In the genomic region with DNA sequence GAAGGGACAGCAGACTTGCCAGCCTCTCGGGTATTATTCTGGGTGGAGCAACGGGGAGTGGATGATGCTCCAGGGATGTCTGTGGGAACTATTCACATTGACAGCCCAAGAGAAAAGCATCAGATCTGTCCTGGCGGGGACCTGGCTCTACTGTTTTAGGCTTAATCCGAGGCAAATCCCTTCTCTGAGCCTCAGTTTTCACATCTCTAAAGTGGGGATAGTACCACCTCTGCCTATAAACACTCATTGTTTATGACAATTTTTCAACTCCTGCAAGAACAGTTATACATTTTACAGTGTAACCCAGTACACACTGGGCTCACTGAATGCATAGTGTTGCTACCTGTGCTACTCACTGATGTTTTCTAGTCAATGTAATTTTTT, we compare ENCODE assay signal across 21 cellular contexts. TPM values are rescaled to one million over a fixed set of nuclear protein-coding genes. Genes with fewer than 3 reads are reported as not detected.
A peak's percentile ranks its signal among the peaks of the same experiment; 100 is the strongest.
DNase-seq lines count a peak whose midpoint lies in the region; ATAC-seq and TF ChIP-seq lines count a peak whose summit lies in the region.
"Had no signal": no experiment of that assay in that cellular context is flagged by ENCODE, and none has a peak within 500 bp of the region (broad histone marks: within the 10 kb centered on the region; RNA-seq: fewer than 3 reads in every experiment).

No MANE protein-coding gene starts in this region.

- ATAC-seq in HCT116 (no peak), esophagus mucosa (peak; percentile 18), sciatic nerve (peak; percentile 7)
- ATAC-seq in activated T-helper 17 cell treated with anti-CD3 and anti-CD28 coated beads, Interleukin-2, amount 50 U/mL, for 72 hours (replicated peaks): no peak
- ATAC-seq: psoas muscle had no signal

- no peaks in the 10 kb centered on the region for H3K9me3 ChIP-seq in HCT116 (ENCODE audit: control insufficient read depth in 1 of 2, insufficient read depth in 1 of 2, low read depth in 1 of 2, low read length in 2 of 2)
- H3K9me3 ChIP-seq: psoas muscle, thyroid gland had no signal

- no peak for TF ChIP-seq RAD21 in HCT116 (IDR thresholded peaks at IDR 0.05; ENCODE audit: low read depth)

- H3K4me2 ChIP-seq in HCT116 (ENCODE audit: low read length): peak overlapping the region; percentile 69

- peaks cover 7% of the 10 kb centered on the region for H3K4me1 Mint-ChIP-seq in activated T-helper 17 cell treated with anti-CD3 and anti-CD28 coated beads, Interleukin-2, amount 50 U/mL, for 72 hours

- no peak overlapping the region for H3K4me3 Mint-ChIP-seq in activated T-helper 17 cell treated with anti-CD3 and anti-CD28 coated beads, Interleukin-2, amount 50 U/mL, for 72 hours
- H3K4me3 Mint-ChIP-seq: activated B cell treated with CpG ODN at 0.5 μM for 24 hours; activated naive CD8-positive, alpha-beta T cell treated with anti-CD3 and anti-CD28 coated beads for 36 hours; CD4-positive, alpha-beta T cell; IgD-negative memory B cell had no signal

- no peaks in the 10 kb centered on the region for H3K9me2 ChIP-seq in HCT116 (ENCODE audit: insufficient read depth)

- POLR2A ChIA-PET in HCT116 (lab: Charles Lee): interaction anchor here (2.3 kb wide), 1 partner anchor 9 kb away, joined by 8 read pairs; the partner anchor contains the start of gene PDIA5

- RAD21 ChIA-PET in HCT116 (lab: Charles Lee; ENCODE audit: low non-redundant PET in 1 of 2, low total read pairs in 2 of 2, uncharacterized antibody in 2 of 2, unreplicated experiment in 2 of 2): interaction anchor here in 1 of 2 experiments (1.0 kb wide), 1 partner anchor 9 kb away, joined by 3 read pairs; the partner anchor contains the start of gene PDIA5

- H3K27me3 Mint-ChIP-seq in activated T-helper 17 cell treated with anti-CD3 and anti-CD28 coated beads, Interleukin-2, amount 50 U/mL, for 72 hours: no peaks in the 10 kb centered on the region
- H3K27me3 Mint-ChIP-seq: activated B cell treated with CpG ODN at 0.5 μM for 24 hours; activated naive CD8-positive, alpha-beta T cell treated with anti-CD3 and anti-CD28 coated beads for 36 hours; CD4-positive, alpha-beta T cell; IgD-negative memory B cell had no signal

- H3K36me3 ChIP-seq in HCT116 (ENCODE audit: control insufficient read depth in 1 of 2, insufficient read depth in 2 of 2, low read length in 2 of 2): no peaks in the 10 kb centered on the region
- H3K36me3 ChIP-seq: thyroid gland had no signal

- H3K9ac ChIP-seq in HCT116 (ENCODE audit: low read length): no peak overlapping the region

- peak overlapping the region; percentile 31 for H3K27ac Mint-ChIP-seq in activated T-helper 17 cell treated with anti-CD3 and anti-CD28 coated beads, Interleukin-2, amount 50 U/mL, for 72 hours
- H3K27ac Mint-ChIP-seq: activated B cell treated with CpG ODN at 0.5 μM for 24 hours; activated naive CD8-positive, alpha-beta T cell treated with anti-CD3 and anti-CD28 coated beads for 36 hours; CD4-positive, alpha-beta T cell; IgD-negative memory B cell had no signal

- CTCF ChIA-PET in HCT116 (lab: Charles Lee): interaction anchor here (1.1 kb wide), 1 partner anchor 8 kb away, joined by 3 read pairs; no protein-coding TSS in a partner anchor

- H3K27ac ChIP-seq in HCT116 (ENCODE audit: low read depth, low read length): no peak overlapping the region
- H3K27ac ChIP-seq: psoas muscle had no signal

- no peak for TF ChIP-seq CTCF in HCT116 (IDR thresholded peaks at IDR 0.05 in 2 of 3, conservative IDR thresholded peaks at IDR 0.05 in 1 of 3; ENCODE audit: borderline replicate concordance in 1 of 3, insufficient read depth in 1 of 3, low read depth in 2 of 3, low read length in 2 of 3)

- no peak overlapping the region for H2AFZ ChIP-seq in HCT116 (ENCODE audit: low read depth, low read length, poor library complexity, severe bottlenecking)

- no peaks in the 10 kb centered on the region for H3K27me3 ChIP-seq in HCT116 (ENCODE audit: insufficient read depth, low read length)
- H3K27me3 ChIP-seq: thyroid gland had no signal

- BruUV-seq in HCT116 (replicated peaks; lab: Mats Ljungman, UMichigan): no TSS peak

- in situ Hi-C loops in ACHN (cut with HindIII; ENCODE audit: low pct_ligation_motif_present, low pct_unique_long_range_greater_than_20kb, low sequenced_read_pairs): no loop called here

- peaks cover 15% of the 10 kb centered on the region; the same call in 1 of the 2 replicates for H4K20me1 ChIP-seq in HCT116 (ENCODE audit: insufficient read depth)

- no peak overlapping the region for H3K4me3 ChIP-seq in HCT116 (replicated peaks in 1 of 2; ENCODE audit: low read depth in 1 of 2, low read length in 2 of 2)
- H3K4me3 ChIP-seq: psoas muscle, thyroid gland had no signal

- no peak for DNase-seq in HCT116 (ENCODE audit: low read depth, low spot score)
- no peak for DNase-seq in sciatic nerve (ENCODE audit: low spot score)
- no peak for DNase-seq in HuH-7 (ENCODE audit: low spot score)
- no peak for DNase-seq in LoVo (ENCODE audit: low spot score)
- DNase-seq in ACHN: no peak
- DNase-seq: activated B cell treated with CpG ODN at 0.5 μM for 24 hours; activated CD4-positive, alpha-beta T cell treated with anti-CD3 and anti-CD28 coated beads, Interleukin-2, amount 50 U/mL, for 48 hours; activated CD8-positive, alpha-beta memory T cell treated with anti-CD3 and anti-CD28 coated beads, Interleukin-2, amount 50 U/mL, for 4 hours; activated naive CD8-positive, alpha-beta T cell treated with anti-CD3 and anti-CD28 coated beads for 36 hours; effector memory CD4-positive, alpha-beta T cell; kidney glomerular epithelial cell; psoas muscle; stimulated activated CD4-positive, alpha-beta T cell treated with anti-CD3 and anti-CD28 coated beads, Interleukin-4, amount 100 ng/mL, for 1 hour; stimulated activated naive CD4-positive, alpha-beta T cell; T-helper 9 cell had no signal

- H3K36me3 Mint-ChIP-seq in activated T-helper 17 cell treated with anti-CD3 and anti-CD28 coated beads, Interleukin-2, amount 50 U/mL, for 72 hours (ENCODE audit: low read depth): no peaks in the 10 kb centered on the region
- H3K36me3 Mint-ChIP-seq: IgD-negative memory B cell had no signal

- intact Hi-C loops in HCT116 (cut with micrococcal nuclease) (no loop called here), sciatic nerve (cut with DNase I) (no loop called here)

- no peaks in the 10 kb centered on the region for H3K9me3 Mint-ChIP-seq in activated T-helper 17 cell treated with anti-CD3 and anti-CD28 coated beads, Interleukin-2, amount 50 U/mL, for 72 hours
- H3K9me3 Mint-ChIP-seq: activated B cell treated with CpG ODN at 0.5 μM for 24 hours; activated naive CD8-positive, alpha-beta T cell treated with anti-CD3 and anti-CD28 coated beads for 36 hours; CD4-positive, alpha-beta T cell; IgD-negative memory B cell had no signal

- peaks cover 51 to 88% of the 10 kb centered on the region in 2 experiments for H3K4me1 ChIP-seq in HCT116 (ENCODE audit: control insufficient read depth in 1 of 2, insufficient read depth in 2 of 2, low read length in 2 of 2)

- no peak for TF ChIP-seq POLR2A in HCT116 (IDR thresholded peaks at IDR 0.05; ENCODE audit: borderline replicate concordance, extremely low read depth, insufficient read depth, insufficient read length)

- peaks cover 98% of the 10 kb centered on the region for H3K79me2 ChIP-seq in HCT116 (ENCODE audit: insufficient read depth, low read length)

TF ChIP-seq in HCT116, 20 proteins besides CTCF, POLR2A, EP300 and RAD21 (continues in another document):
- TF ChIP-seq, protein P1, sequence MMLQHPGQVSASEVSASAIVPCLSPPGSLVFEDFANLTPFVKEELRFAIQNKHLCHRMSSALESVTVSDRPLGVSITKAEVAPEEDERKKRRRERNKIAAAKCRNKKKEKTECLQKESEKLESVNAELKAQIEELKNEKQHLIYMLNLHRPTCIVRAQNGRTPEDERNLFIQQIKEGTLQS (IDR thresholded peaks at IDR 0.05): no peak
- TF ChIP-seq SRF (IDR thresholded peaks at IDR 0.05; ENCODE audit: low read depth) (no peak), TCF7L2 (IDR thresholded peaks at IDR 0.05; ENCODE audit: borderline replicate concordance, extremely low read depth, insufficient read depth, insufficient read length) (no peak), EZH2phosphoT487 (IDR thresholded peaks at IDR 0.05; ENCODE audit: borderline replicate concordance) (no peak), SIN3A (IDR thresholded peaks at IDR 0.05; ENCODE audit: low read depth) (no peak), EZH2 (IDR thresholded peaks at IDR 0.05) (no peak), JUND (IDR thresholded peaks at IDR 0.05) (no peak), CBX3 (IDR thresholded peaks at IDR 0.05; ENCODE audit: low read depth) (no peak)
- TF ChIP-seq, protein P2, sequence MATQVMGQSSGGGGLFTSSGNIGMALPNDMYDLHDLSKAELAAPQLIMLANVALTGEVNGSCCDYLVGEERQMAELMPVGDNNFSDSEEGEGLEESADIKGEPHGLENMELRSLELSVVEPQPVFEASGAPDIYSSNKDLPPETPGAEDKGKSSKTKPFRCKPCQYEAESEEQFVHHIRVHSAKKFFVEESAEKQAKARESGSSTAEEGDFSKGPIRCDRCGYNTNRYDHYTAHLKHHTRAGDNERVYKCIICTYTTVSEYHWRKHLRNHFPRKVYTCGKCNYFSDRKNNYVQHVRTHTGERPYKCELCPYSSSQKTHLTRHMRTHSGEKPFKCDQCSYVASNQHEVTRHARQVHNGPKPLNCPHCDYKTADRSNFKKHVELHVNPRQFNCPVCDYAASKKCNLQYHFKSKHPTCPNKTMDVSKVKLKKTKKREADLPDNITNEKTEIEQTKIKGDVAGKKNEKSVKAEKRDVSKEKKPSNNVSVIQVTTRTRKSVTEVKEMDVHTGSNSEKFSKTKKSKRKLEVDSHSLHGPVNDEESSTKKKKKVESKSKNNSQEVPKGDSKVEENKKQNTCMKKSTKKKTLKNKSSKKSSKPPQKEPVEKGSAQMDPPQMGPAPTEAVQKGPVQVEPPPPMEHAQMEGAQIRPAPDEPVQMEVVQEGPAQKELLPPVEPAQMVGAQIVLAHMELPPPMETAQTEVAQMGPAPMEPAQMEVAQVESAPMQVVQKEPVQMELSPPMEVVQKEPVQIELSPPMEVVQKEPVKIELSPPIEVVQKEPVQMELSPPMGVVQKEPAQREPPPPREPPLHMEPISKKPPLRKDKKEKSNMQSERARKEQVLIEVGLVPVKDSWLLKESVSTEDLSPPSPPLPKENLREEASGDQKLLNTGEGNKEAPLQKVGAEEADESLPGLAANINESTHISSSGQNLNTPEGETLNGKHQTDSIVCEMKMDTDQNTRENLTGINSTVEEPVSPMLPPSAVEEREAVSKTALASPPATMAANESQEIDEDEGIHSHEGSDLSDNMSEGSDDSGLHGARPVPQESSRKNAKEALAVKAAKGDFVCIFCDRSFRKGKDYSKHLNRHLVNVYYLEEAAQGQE (IDR thresholded peaks at IDR 0.05; ENCODE audit: low read depth): no peak

RNA-seq across cellular contexts. Expression of gene PDIA5, which starts 9.3 kb away (rescaled TPM):
- total RNA-seq in HCT116 (2021; ENCODE audit: unreplicated experiment) (50.8 TPM), esophagus mucosa (6.7 TPM), sciatic nerve (27.8 TPM)
- polyA plus RNA-seq in HCT116 (2012): 48.9 and 49.7 TPM in 2 replicates
- 10 to 100 TPM in 1 of 2 donors, 1 to 10 TPM in 1; 8.4 to 19.2 TPM for total RNA-seq in activated T-helper 17 cell treated with anti-CD3 and anti-CD28 coated beads, Interleukin-2, amount 50 U/mL, for 72 hours

RNA-seq across cellular contexts. Expression of gene SEMA5B, which starts 48.5 kb away (rescaled TPM):
- total RNA-seq in HCT116 (2021; ENCODE audit: unreplicated experiment) (0.15 TPM), esophagus mucosa (not detected), sciatic nerve (10.1 TPM)
- polyA plus RNA-seq in HCT116 (2012): 0.07 and 0.09 TPM in 2 replicates
- total RNA-seq in activated T-helper 17 cell treated with anti-CD3 and anti-CD28 coated beads, Interleukin-2, amount 50 U/mL, for 72 hours: under 1 TPM in 1 of 2 donors, not detected in 1; 0.40 TPM
- total RNA-seq: activated naive CD8-positive, alpha-beta T cell treated with anti-CD3 and anti-CD28 coated beads for 36 hours; M059J had no signal
- polyA plus RNA-seq: IgD-negative memory B cell had no signal

Comparison
In these comparisons a context has a peak if more than half of its experiments do, and no peak if none do; other contexts are left out.
1. ATAC-seq: peak in esophagus mucosa (single experiment) and sciatic nerve (single experiment); none in HCT116 (single experiment) and activated T-helper 17 cell treated with anti-CD3 and anti-CD28 coated beads, Interleukin-2, amount 50 U/mL, for 72 hours (single experiment).